In the genomic region with DNA sequence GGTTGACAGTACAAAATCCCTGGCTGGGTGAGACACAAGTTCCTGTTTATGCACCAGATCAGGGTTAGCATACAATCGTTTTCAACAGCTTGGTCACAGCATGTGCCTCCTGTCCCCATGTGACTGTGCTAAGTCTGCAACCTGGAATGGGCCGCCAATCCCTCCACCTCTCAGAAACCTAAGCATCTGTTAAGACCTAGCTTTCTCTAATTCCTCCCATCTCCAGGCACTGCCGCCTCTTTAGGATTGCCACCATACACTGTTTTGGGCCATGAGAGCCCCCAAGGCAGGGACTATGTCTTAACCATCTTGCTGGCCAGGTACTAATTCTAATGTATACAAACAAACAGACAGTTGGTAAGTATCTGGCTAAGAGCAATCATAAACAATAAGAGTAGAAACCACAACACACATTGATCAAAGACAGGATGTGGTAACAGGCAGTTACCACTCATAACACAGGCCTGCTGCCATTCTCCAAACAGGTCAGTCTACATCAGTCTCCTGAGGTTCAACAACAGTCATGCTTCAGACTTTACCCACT, we compare ENCODE assay signal across 8 cellular contexts. TPM values are rescaled to one million over a fixed set of nuclear protein-coding genes. Genes with fewer than 3 reads are reported as not detected.
DNase-seq lines count a peak whose midpoint lies in the region; ATAC-seq and TF ChIP-seq lines count a peak whose summit lies in the region.

No MANE protein-coding gene starts in this region.

- no peak overlapping the region for H2BK5ac ChIP-seq in mesenchymal stem cell (ENCODE audit: low read depth, low read length, poor library complexity, severe bottlenecking)

- no peak overlapping the region for H2BK12ac ChIP-seq in mesenchymal stem cell (ENCODE audit: low read length in 2 of 2)

- H3K4me2 ChIP-seq in mesenchymal stem cell (ENCODE audit: low read length, poor library complexity, severe bottlenecking): no peak overlapping the region

- H3K27me3 ChIP-seq in mesenchymal stem cell (ENCODE audit: control insufficient read depth in 1 of 2, insufficient read depth in 1 of 2, low read length in 2 of 2) (no peaks in the 10 kb centered on the region), colonic mucosa (no peaks in the 10 kb centered on the region)

- no peak overlapping the region for H4K91ac ChIP-seq in mesenchymal stem cell (ENCODE audit: low read length)

- H3K9me3 Mint-ChIP-seq in activated CD4-positive, alpha-beta T cell treated with anti-CD3 and anti-CD28 coated beads, Interleukin-2, amount 10 ng/mL, durations not matched to agents 7 days and 5 days: no peaks in the 10 kb centered on the region

- H3K36me3 ChIP-seq in mesenchymal stem cell (ENCODE audit: control insufficient read depth in 1 of 2, insufficient read depth in 2 of 2, low read depth in 1 of 2, low read length in 2 of 2) (peaks cover 30 to 94% of the 10 kb centered on the region in 2 experiments), colonic mucosa (no peaks in the 10 kb centered on the region)

- no peak for TF ChIP-seq CTCF in colonic mucosa (IDR thresholded peaks at IDR 0.05)

- H2AFZ ChIP-seq in mesenchymal stem cell (ENCODE audit: low read depth, low read length): no peak overlapping the region

- no peaks in the 10 kb centered on the region for H3K9me3 ChIP-seq in mesenchymal stem cell (ENCODE audit: control insufficient read depth, low read length)
- no peaks in the 10 kb centered on the region for H3K9me3 ChIP-seq in colonic mucosa

- POLR2A ChIA-PET in activated CD4-positive, alpha-beta T cell treated with anti-CD3 and anti-CD28 coated beads, Interleukin-2, amount 10 ng/mL, durations not matched to agents 7 days and 5 days (lab: Charles Lee): no interaction called here

- H3K4me3 ChIP-seq in mesenchymal stem cell (ENCODE audit: insufficient read depth in 1 of 2, low read depth in 1 of 2, low read length in 2 of 2) (no peak overlapping the region), colonic mucosa (no peak overlapping the region)

- no peak overlapping the region for H2BK120ac ChIP-seq in mesenchymal stem cell (ENCODE audit: low read depth, low read length)

- H3K36me3 Mint-ChIP-seq in activated CD4-positive, alpha-beta T cell treated with anti-CD3 and anti-CD28 coated beads, Interleukin-2, amount 10 ng/mL, durations not matched to agents 7 days and 5 days (ENCODE audit: low read depth): peaks cover 59% of the 10 kb centered on the region

- 74% methylated on average over 3 of the region's 3 CpGs for WGBS in mesenchymal stem cell

- intact Hi-C loops in colonic mucosa (cut with DNase I): no loop called here

- no peak overlapping the region for H3K18ac ChIP-seq in mesenchymal stem cell (ENCODE audit: low read depth in 1 of 2, low read length in 2 of 2)

- H3K9ac ChIP-seq in mesenchymal stem cell (ENCODE audit: low read length): no peak overlapping the region
- no peak overlapping the region for H3K9ac ChIP-seq in colonic mucosa (ENCODE audit: low read depth in 2 of 2, low read length in 2 of 2)

- no peak overlapping the region for H2BK15ac ChIP-seq in mesenchymal stem cell (ENCODE audit: low read depth, poor library complexity, severe bottlenecking)

- peak; percentile 75 for DNase-seq in activated CD4-positive, alpha-beta T cell treated with anti-CD3 and anti-CD28 coated beads, Interleukin-2, amount 10 ng/mL, durations not matched to agents 7 days and 5 days
- DNase-seq in mesenchymal stem cell (peak; percentile 29), DMS79 treated with DMSO at 0.1 percent for 48 hours (lab: John Stamatoyannopoulos, UW) (no peak), NCI-H1048 (lab: John Stamatoyannopoulos, UW) (no peak), colonic mucosa (no peak)
- no peak for DNase-seq in activated CD8-positive, alpha-beta memory T cell treated with anti-CD3 and anti-CD28 coated beads, Interleukin-2, amount 50 U/mL, for 4 hours

- H3K23ac ChIP-seq in mesenchymal stem cell (ENCODE audit: low read length in 2 of 2): no peak overlapping the region

- no peak overlapping the region for H3K27ac ChIP-seq in mesenchymal stem cell (ENCODE audit: low read length, poor library complexity, severe bottlenecking)
- H3K27ac ChIP-seq in colonic mucosa: no peak overlapping the region

- no peak overlapping the region for H3K14ac ChIP-seq in mesenchymal stem cell (ENCODE audit: low read length in 2 of 2)

- peak; percentile 80 for ATAC-seq in GM18907 (IDR thresholded peaks at IDR 0.05; ENCODE audit: unreplicated experiment)
- peak; percentile 92 for ATAC-seq in HG03135 (IDR thresholded peaks at IDR 0.05; ENCODE audit: unreplicated experiment)

- no peak overlapping the region for H4K8ac ChIP-seq in mesenchymal stem cell (ENCODE audit: low read length)

- no peak overlapping the region for H3K4ac ChIP-seq in mesenchymal stem cell (ENCODE audit: low read depth in 1 of 2, low read length in 2 of 2)

- peaks cover 36% of the 10 kb centered on the region for H3K4me1 Mint-ChIP-seq in activated CD4-positive, alpha-beta T cell treated with anti-CD3 and anti-CD28 coated beads, Interleukin-2, amount 10 ng/mL, durations not matched to agents 7 days and 5 days

- H3K27me3 Mint-ChIP-seq in activated CD4-positive, alpha-beta T cell treated with anti-CD3 and anti-CD28 coated beads, Interleukin-2, amount 10 ng/mL, durations not matched to agents 7 days and 5 days: no peaks in the 10 kb centered on the region

- peaks cover 7% of the 10 kb centered on the region for H3K79me1 ChIP-seq in mesenchymal stem cell (replicated peaks; ENCODE audit: low read length, poor library complexity, severe bottlenecking)

- H3K4me3 Mint-ChIP-seq in activated CD4-positive, alpha-beta T cell treated with anti-CD3 and anti-CD28 coated beads, Interleukin-2, amount 10 ng/mL, durations not matched to agents 7 days and 5 days: peak overlapping the region; percentile 47

- CTCF ChIA-PET in activated CD4-positive, alpha-beta T cell treated with anti-CD3 and anti-CD28 coated beads, Interleukin-2, amount 10 ng/mL, durations not matched to agents 7 days and 5 days (lab: Charles Lee): interaction anchor here (0.6 kb wide), 1 partner anchor 11 kb away, joined by 3 read pairs; no protein-coding TSS in a partner anchor

- H3K4me1 ChIP-seq in mesenchymal stem cell (ENCODE audit: control insufficient read depth, insufficient read depth, low read depth, low read length): no peaks in the 10 kb centered on the region
- H3K4me1 ChIP-seq in colonic mucosa: no peaks in the 10 kb centered on the region

- peak overlapping the region; percentile 96 for H3K27ac Mint-ChIP-seq in activated CD4-positive, alpha-beta T cell treated with anti-CD3 and anti-CD28 coated beads, Interleukin-2, amount 10 ng/mL, durations not matched to agents 7 days and 5 days

- no peak overlapping the region for H2AK5ac ChIP-seq in mesenchymal stem cell (ENCODE audit: low read length, severe bottlenecking)

RNA-seq across cellular contexts. Expression of a gene that starts 25.6 kb away (rescaled TPM):
- total RNA-seq in activated CD4-positive, alpha-beta T cell treated with anti-CD3 and anti-CD28 coated beads, Interleukin-2, amount 10 ng/mL, durations not matched to agents 7 days and 5 days: 10 to 100 TPM; 56.0 to 58.9 TPM
- polyA plus RNA-seq in mesenchymal stem cell (2013, experiment 1 of 2): 42.5 TPM
- 45.2 TPM for polyA plus RNA-seq in mesenchymal stem cell (2013, experiment 2 of 2)
- total RNA-seq in colonic mucosa: 10 to 100 TPM; 17.1 to 17.5 TPM

RNA-seq across cellular contexts. Expression of a gene that starts 34.5 kb away (rescaled TPM):
- 10 to 100 TPM; 48.9 to 63.6 TPM for total RNA-seq in activated CD4-positive, alpha-beta T cell treated with anti-CD3 and anti-CD28 coated beads, Interleukin-2, amount 10 ng/mL, durations not matched to agents 7 days and 5 days
- polyA plus RNA-seq in mesenchymal stem cell (2013, experiment 1 of 2): 39.2 TPM
- polyA plus RNA-seq in mesenchymal stem cell (2013, experiment 2 of 2): 42.8 TPM
- total RNA-seq in colonic mucosa: 10 to 100 TPM; 21.7 to 24.9 TPM

RNA-seq across cellular contexts. Expression of a gene that starts 44.3 kb away (rescaled TPM):
- total RNA-seq in activated CD4-positive, alpha-beta T cell treated with anti-CD3 and anti-CD28 coated beads, Interleukin-2, amount 10 ng/mL, durations not matched to agents 7 days and 5 days: 100 to 1,000 TPM in 1 of 2 experiments, 10 to 100 TPM in 1; 96.4 to 106 TPM
- 26.4 TPM for polyA plus RNA-seq in mesenchymal stem cell (2013, experiment 1 of 2)
- 22.4 TPM for polyA plus RNA-seq in mesenchymal stem cell (2013, experiment 2 of 2)
- total RNA-seq in colonic mucosa: 10 to 100 TPM; 47.5 to 48.2 TPM

RNA-seq across cellular contexts. Expression of a gene that starts 53.7 kb away (rescaled TPM):
- 10 to 100 TPM; 19.9 to 21.3 TPM for total RNA-seq in activated CD4-positive, alpha-beta T cell treated with anti-CD3 and anti-CD28 coated beads, Interleukin-2, amount 10 ng/mL, durations not matched to agents 7 days and 5 days
- 3.8 TPM for polyA plus RNA-seq in mesenchymal stem cell (2013, experiment 1 of 2)
- polyA plus RNA-seq in mesenchymal stem cell (2013, experiment 2 of 2): 3.9 TPM
- 10 to 100 TPM; 74.2 to 98.0 TPM for total RNA-seq in colonic mucosa

Comparison
In these comparisons a context has a peak if more than half of its experiments do, and no peak if none do; other contexts are left out.
1. DNase-seq: peak in activated CD4-positive, alpha-beta T cell treated with anti-CD3 and anti-CD28 coated beads, Interleukin-2, amount 10 ng/mL, durations not matched to agents 7 days and 5 days (single experiment) and mesenchymal stem cell (single experiment); none in DMS79 treated with DMSO at 0.1 percent for 48 hours (single experiment), NCI-H1048 (single experiment), colonic mucosa (single experiment) and activated CD8-positive, alpha-beta memory T cell treated with anti-CD3 and anti-CD28 coated beads, Interleukin-2, amount 50 U/mL, for 4 hours (single experiment).